Comparison of ENCODE assay signal across 2 cellular contexts in genomic region chr15:58379454-58379853, GRCh38. TPM values are rescaled to one million over a fixed set of nuclear protein-coding genes. Genes with fewer than 3 reads are reported as not detected.
"Had no signal": no experiment of that assay in that cellular context is flagged by ENCODE, and none has a peak within 500 bp of the region (broad histone marks: within the 10 kb centered on the region; RNA-seq: fewer than 3 reads in every experiment).

No MANE protein-coding gene starts in this region.

RNA-seq across cellular contexts. Expression of gene LIPC, which starts 52.3 kb away (rescaled TPM):
- total RNA-seq: HT-29, IMR-90 had no signal
